13 cellular contexts compared by ENCODE assay signal in the genomic region with DNA sequence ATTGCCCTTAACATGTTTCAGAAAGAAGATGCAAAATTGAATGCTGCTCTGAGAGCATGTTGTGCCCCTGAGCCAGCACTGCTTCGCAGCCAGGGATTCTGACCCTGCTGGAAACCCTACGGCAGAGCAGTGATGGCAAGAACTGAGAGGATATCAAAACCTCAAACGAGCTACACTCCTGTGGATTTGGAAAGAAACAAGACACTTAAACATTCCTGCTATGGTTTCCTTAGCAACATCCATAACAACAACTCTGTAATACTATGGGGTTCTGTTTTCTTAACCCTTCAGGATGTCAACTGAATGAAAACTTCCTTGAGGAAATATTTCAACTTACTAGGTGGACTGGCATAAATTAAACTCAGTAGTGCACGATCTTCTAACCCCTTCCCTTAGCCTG.
DNase-seq lines count a peak whose midpoint lies in the region; TF ChIP-seq lines count a peak whose summit lies in the region.
"Had no signal": no experiment of that assay in that cellular context is flagged by ENCODE, and none has a peak within 500 bp of the region (broad histone marks: within the 10 kb centered on the region; RNA-seq: fewer than 3 reads in every experiment).

No MANE protein-coding gene starts in this region.

- H3K36me3 ChIP-seq in adipocyte (ENCODE audit: control insufficient read depth, insufficient read depth, low read length, severe bottlenecking) (no peaks in the 10 kb centered on the region), hepatocyte (replicated peaks; ENCODE audit: insufficient read depth, low read depth) (no peaks in the 10 kb centered on the region)
- H3K36me3 ChIP-seq: thoracic aorta had no signal

- H3K4me2 ChIP-seq in hepatocyte = no peak overlapping the region

- no peak overlapping the region for H3K27ac ChIP-seq in hepatocyte
- H3K27ac ChIP-seq: thoracic aorta had no signal

- 29% methylated on average over 4 of the region's 4 CpGs for WGBS in hepatocyte (ENCODE audit: low lambda C conversion rate, missing lambda C conversion rate)

- H3K27me3 ChIP-seq in adipocyte (replicated peaks; ENCODE audit: control insufficient read depth, insufficient read depth, low read length) (no peaks in the 10 kb centered on the region), hepatocyte (no peaks in the 10 kb centered on the region)

- no peak for TF ChIP-seq CTCF in hepatocyte (IDR thresholded peaks at IDR 0.05; ENCODE audit: poor library complexity)

- H3K9me3 ChIP-seq in adipocyte (ENCODE audit: control insufficient read depth, low read length) = no peaks in the 10 kb centered on the region
- H3K9me3 ChIP-seq in hepatocyte (ENCODE audit: low read depth) = no peaks in the 10 kb centered on the region
- H3K9me3 ChIP-seq: thoracic aorta had no signal

- H3K9ac ChIP-seq in adipocyte (ENCODE audit: low read length) = no peak overlapping the region

- no peaks in the 10 kb centered on the region for H4K20me1 ChIP-seq in hepatocyte (ENCODE audit: insufficient read depth, poor library complexity, severe bottlenecking)

- H3K79me2 ChIP-seq in hepatocyte = no peaks in the 10 kb centered on the region

- H3K4me1 ChIP-seq in adipocyte (ENCODE audit: control insufficient read depth, insufficient read depth, low read length) (no peaks in the 10 kb centered on the region), hepatocyte (ENCODE audit: insufficient read depth) (no peaks in the 10 kb centered on the region)

- no peak overlapping the region for H2AFZ ChIP-seq in hepatocyte

- no peak overlapping the region for H3K4me3 ChIP-seq in adipocyte (ENCODE audit: low read length)
- no peak overlapping the region for H3K4me3 ChIP-seq in hepatocyte
- H3K4me3 ChIP-seq: thoracic aorta had no signal

- DNase-seq in NCI-H748 (lab: John Stamatoyannopoulos, UW; ENCODE audit: unreplicated experiment) = peak; percentile 14
- DNase-seq in NCI-H748 treated with DMSO at 0.1 percent for 48 hours (lab: John Stamatoyannopoulos, UW) = no peak
- DNase-seq in adipocyte (ENCODE audit: low read depth) = peak; percentile 79
- peak; percentile 16 for DNase-seq in hepatocyte (ENCODE audit: low spot score)
- peak; percentile 51 for DNase-seq in stromal cell of bone marrow (ENCODE audit: low read depth)
- DNase-seq in NCI-H128 (lab: John Stamatoyannopoulos, UW; ENCODE audit: unreplicated experiment) = no peak
- no peak for DNase-seq in NAMALWA (ENCODE audit: low spot score)
- no peak for DNase-seq in DMS 273 treated with DMSO at 0.1 percent for 48 hours (lab: John Stamatoyannopoulos, UW)
- DNase-seq: 8988T; naive B cell; NCI-H187; stimulated activated CD4-positive, alpha-beta T cell treated with anti-CD3 and anti-CD28 coated beads, Interleukin-4, amount 100 ng/mL, for 24 hours had no signal

- no peaks in the 10 kb centered on the region for H3K9me2 ChIP-seq in hepatocyte (replicated peaks; ENCODE audit: insufficient read depth)

Comparison
In these comparisons a context has a peak if more than half of its experiments do, and no peak if none do; other contexts are left out.
1. DNase-seq: peak in NCI-H748 (single experiment), adipocyte (single experiment), hepatocyte (single experiment) and stromal cell of bone marrow (single experiment); none in NCI-H748 treated with DMSO at 0.1 percent for 48 hours (single experiment), NCI-H128 (single experiment), NAMALWA (single experiment) and DMS 273 treated with DMSO at 0.1 percent for 48 hours (single experiment).